Comparison of ENCODE assay signal across 8 cellular contexts in genomic region chr15:88637841-88638625, GRCh38. TPM values are rescaled to one million over a fixed set of nuclear protein-coding genes. Genes with fewer than 3 reads are reported as not detected.
DNase-seq lines count a peak whose midpoint lies in the region; ATAC-seq and TF ChIP-seq lines count a peak whose summit lies in the region.

No MANE protein-coding gene starts in this region.

- intact Hi-C loops in IMR-90 (cut with micrococcal nuclease) = no loop called here

- peak overlapping the region; percentile 45; the same call in 1 of the 2 replicates for H2BK120ac ChIP-seq in IMR-90 (ENCODE audit: low read depth, low read length)

- H2BK5ac ChIP-seq in IMR-90 (ENCODE audit: low read depth, low read length, poor library complexity, severe bottlenecking) = peak overlapping the region; percentile 90

- H2AFZ ChIP-seq in IMR-90 (replicated peaks; ENCODE audit: low read length, poor library complexity) = peak overlapping the region; percentile 90

- H3K9ac ChIP-seq in IMR-90 (ENCODE audit: low read depth, low read length) = peak overlapping the region; percentile 41

- no CpG with 5 or more reads among the region's 7 CpGs for WGBS in IMR-90 (ENCODE audit: extremely low coverage in 2 of 2, insufficient read length in 1 of 2), 2 experiments
- WGBS in adipose tissue, 3 donors = 59 to 68% (median 64%) methylated on average over 7 of the region's 7 CpGs

- in situ Hi-C loops in IMR-90 (cut with MboI; ENCODE audit: low sequenced_read_pairs) = no loop called here

- H4K8ac ChIP-seq in IMR-90 (ENCODE audit: low read depth in 2 of 2, low read length in 2 of 2) = peak overlapping the region in 1 of 2 experiments; percentile 55; a peak in 2 of 4 replicates

- H4K91ac ChIP-seq in IMR-90 (ENCODE audit: insufficient read depth, low read depth, low read length) = peak overlapping the region; percentile 58

- H4K20me1 ChIP-seq in IMR-90 (ENCODE audit: insufficient read depth, low read length) = peaks cover 21% of the 10 kb centered on the region

- H2BK15ac ChIP-seq in IMR-90 (ENCODE audit: low read depth, low read length) = peak overlapping the region; percentile 46; the same call in 2 of the 3 replicates

- no TSS peak for BruUV-seq in IMR-90 (replicated peaks; lab: Mats Ljungman, UMichigan)

- H3K56ac ChIP-seq in IMR-90 (ENCODE audit: extremely low read depth, insufficient read depth, low read length) = no peak overlapping the region

- peak overlapping the region; percentile 87 for H3K27ac ChIP-seq in IMR-90 (ENCODE audit: insufficient read depth, low read length)
- peak overlapping the region; percentile 78 for H3K27ac ChIP-seq in adipose tissue (ENCODE audit: low read depth, low read length)
- H3K27ac ChIP-seq in substantia nigra (ENCODE audit: low read depth, low read length, poor library complexity, severe bottlenecking) = peak overlapping the region; percentile 79

- no peak for TF ChIP-seq POLR2A in IMR-90 (IDR thresholded peaks at IDR 0.05; ENCODE audit: low read depth, low read length)

- dilution Hi-C loops in IMR-90 (cut with HindIII; ENCODE audit: low sequenced_read_pairs, unreplicated experiment) = no loop called here

- H2AK9ac ChIP-seq in IMR-90 (replicated peaks; ENCODE audit: low read depth, low read length, poor library complexity) = peak overlapping the region; percentile 97

- peaks cover 18% of the 10 kb centered on the region for H3K4me1 ChIP-seq in IMR-90 (ENCODE audit: control insufficient read depth, insufficient read depth, low read length)

- CTCF ChIA-PET in IMR-90 (lab: Yijun Ruan, JAX) = interaction anchor here (0.7 to 1.4 kb wide), 2 partner anchors 12 to 171 kb away, joined by 3 to 4 read pairs; partner anchors contain the start of genes MRPL46 and MRPS11

- POLR2A ChIA-PET in IMR-90 (lab: Charles Lee; ENCODE audit: unreplicated experiment) = interaction anchor here (0.6 to 1.1 kb wide), 3 partner anchors 9 to 16 kb away, joined by 3 to 4 read pairs (median 4); no protein-coding TSS in a partner anchor

- H3K9me1 ChIP-seq in IMR-90 (ENCODE audit: insufficient read depth, low read length) = peaks cover 11% of the 10 kb centered on the region

- H3K4ac ChIP-seq in IMR-90 (ENCODE audit: low read depth, low read length) = peak overlapping the region; percentile 85

- H3K14ac ChIP-seq in IMR-90 (replicated peaks; ENCODE audit: low read depth, low read length) = peak overlapping the region; percentile 74

- peak overlapping the region; percentile 45 for H3K4me2 ChIP-seq in IMR-90 (ENCODE audit: low read depth, low read length)

- H3K36me3 ChIP-seq in IMR-90 (ENCODE audit: control insufficient read depth, insufficient read depth, low read length) (peaks cover 3% of the 10 kb centered on the region), kidney epithelial cell (ENCODE audit: control insufficient read depth, insufficient read depth, low read length) (no peaks in the 10 kb centered on the region)

- TF ChIP-seq CTCF in IMR-90 (conservative IDR thresholded peaks at IDR 0.05; ENCODE audit: low read depth, low read length) (no peak), kidney epithelial cell (IDR thresholded peaks at IDR 0.05; ENCODE audit: insufficient read depth, low read length, poor library complexity, severe bottlenecking) (no peak)

- H3K27me3 ChIP-seq in IMR-90 (ENCODE audit: control insufficient read depth, insufficient read depth, low read length) (no peaks in the 10 kb centered on the region), kidney epithelial cell (ENCODE audit: control insufficient read depth, insufficient read depth, low read length) (no peaks in the 10 kb centered on the region)

- ATAC-seq in IMR-90 (ENCODE audit: low read depth) = peak; percentile 26
- no peak for ATAC-seq in GM19467 (IDR thresholded peaks at IDR 0.05; ENCODE audit: unreplicated experiment)
- no peak for ATAC-seq in GM21515 (IDR thresholded peaks at IDR 0.05; ENCODE audit: unreplicated experiment)

- peak overlapping the region; percentile 14 for H3K18ac ChIP-seq in IMR-90 (ENCODE audit: low read depth, low read length)

- peak overlapping the region; percentile 87 for H2AK5ac ChIP-seq in IMR-90 (ENCODE audit: low read depth, low read length)

- peak overlapping the region; percentile 89; the same call in 1 of the 2 replicates for H3K23ac ChIP-seq in IMR-90 (ENCODE audit: low read depth, low read length)

- TF ChIP-seq RAD21 in IMR-90 (IDR thresholded peaks at IDR 0.05; ENCODE audit: low read length) = no peak

- peak overlapping the region; percentile 23 for H4K5ac ChIP-seq in IMR-90 (ENCODE audit: low read depth, low read length)

- H3K9me3 ChIP-seq in IMR-90 (ENCODE audit: control insufficient read depth, insufficient read depth, low read length) = no peaks in the 10 kb centered on the region

- no peak for DNase-seq in IMR-90
- DNase-seq in kidney epithelial cell (ENCODE audit: low read depth) = no peak
- DNase-seq in substantia nigra (lab: John Stamatoyannopoulos, UW) = no peak
- DNase-seq in activated effector memory CD4-positive, alpha-beta T cell treated with anti-CD3 and anti-CD28 coated beads, Interleukin-2, amount 50 U/mL, for 16 hours = no peak
- DNase-seq in stimulated activated CD4-positive, alpha-beta T cell treated with anti-CD3 and anti-CD28 coated beads, Interleukin-2, amount 100 ng/mL, for 48 hours = no peak

- H3K4me3 ChIP-seq in IMR-90 (ENCODE audit: insufficient read depth, low read depth, low read length) = peak overlapping the region; percentile 44; the same call in 1 of the 2 replicates
- peak overlapping the region; percentile 2 for H3K4me3 ChIP-seq in kidney epithelial cell (ENCODE audit: low read depth, low read length)

- peak overlapping the region; percentile 65; the same call in 1 of the 2 replicates for H2BK20ac ChIP-seq in IMR-90 (ENCODE audit: low read depth, low read length)

- H3K79me1 ChIP-seq in IMR-90 (ENCODE audit: low read depth in 1 of 2, low read length in 2 of 2) = peaks cover 4 to 49% of the 10 kb centered on the region in 2 experiments

TF ChIP-seq in IMR-90, 13 proteins besides CTCF, POLR2A, EP300 and RAD21:
- TF ChIP-seq MAZ (IDR thresholded peaks at IDR 0.05; ENCODE audit: borderline replicate concordance, low read depth, low read length) (no peak), MAFK (IDR thresholded peaks at IDR 0.05; ENCODE audit: low read depth, low read length) (no peak), RFX5 (IDR thresholded peaks at IDR 0.05; ENCODE audit: low read depth, low read length) (no peak), CHD1 (IDR thresholded peaks at IDR 0.05; ENCODE audit: low read depth, low read length) (no peak; the same call in 1 of the 2 replicates), BHLHE40 (IDR thresholded peaks at IDR 0.05; ENCODE audit: low read depth, low read length) (no peak), NFE2L2 (IDR thresholded peaks at IDR 0.05; ENCODE audit: low read depth, low read length) (no peak), SMC3 (IDR thresholded peaks at IDR 0.05; ENCODE audit: low read depth, low read length) (no peak), RCOR1 (IDR thresholded peaks at IDR 0.05; ENCODE audit: insufficient replicate concordance, low read length) (no peak), ELK1 (IDR thresholded peaks at IDR 0.05; ENCODE audit: borderline replicate concordance, low read depth, low read length) (no peak), FOS (IDR thresholded peaks at IDR 0.05; ENCODE audit: low read depth, low read length) (no peak), CEBPB (IDR thresholded peaks at IDR 0.05; ENCODE audit: low read depth, low read length) (no peak), USF2 (IDR thresholded peaks at IDR 0.05; ENCODE audit: low read depth, low read length) (no peak), MXI1 (IDR thresholded peaks at IDR 0.05; ENCODE audit: borderline replicate concordance, low read depth, low read length) (no peak)

RNA-seq across cellular contexts. Expression of gene ISG20, which starts 0.8 kb away (rescaled TPM):
- total RNA-seq in IMR-90 (2012; rRNA removed) (0.72 and 1.1 TPM in 2 replicates), kidney epithelial cell (22.3 and 36.0 TPM in 2 replicates)
- polyA plus RNA-seq in IMR-90 (2012; rRNA removed) (1.2 and 3.1 TPM in 2 replicates), adipose tissue (10 to 100 TPM in 2 of 3 donors, 1 to 10 TPM in 1; 8.3 to 22.4 (median 16.2) TPM)
- 1.7 and 3.0 TPM in 2 replicates for polyA plus RNA-seq in IMR-90 (2012; cell fraction: cytosol; rRNA removed)
- 3.5 and 5.7 TPM in 2 replicates for polyA plus RNA-seq in IMR-90 (2012; cell fraction: nucleus; rRNA removed; ENCODE audit: low replicate concordance)

RNA-seq across cellular contexts. Expression of gene AEN, which starts 16.9 kb away (rescaled TPM):
- 85.5 and 91.4 TPM in 2 replicates for total RNA-seq in IMR-90 (2012; rRNA removed)
- polyA plus RNA-seq in IMR-90 (2012; rRNA removed) = 48.6 and 55.4 TPM in 2 replicates
- 28.8 and 37.7 TPM in 2 replicates for polyA plus RNA-seq in IMR-90 (2012; cell fraction: cytosol; rRNA removed)
- 139 and 157 TPM in 2 replicates for polyA plus RNA-seq in IMR-90 (2012; cell fraction: nucleus; rRNA removed; ENCODE audit: low replicate concordance)
- polyA plus RNA-seq in adipose tissue = 10 to 100 TPM in 2 of 3 donors, 1 to 10 TPM in 1; 6.7 to 15.9 (median 11.4) TPM
- total RNA-seq in kidney epithelial cell = 78.2 and 78.7 TPM in 2 replicates

Comparison
In these comparisons a context has a peak if more than half of its experiments do, and no peak if none do; other contexts are left out.
1. RNA of gene ISG20, which starts 0.8 kb away (total RNA-seq): 22.3 to 36.0 TPM in kidney epithelial cell; 0.72 to 1.1 TPM in IMR-90; every median in the first group is over 10 times any median in the second.
2. Peak in every context shown above with its lines, with median percentiles within 50 percentile points of each other: H3K27ac ChIP-seq.